1 cellular context compared by ENCODE assay signal in the genomic region with DNA sequence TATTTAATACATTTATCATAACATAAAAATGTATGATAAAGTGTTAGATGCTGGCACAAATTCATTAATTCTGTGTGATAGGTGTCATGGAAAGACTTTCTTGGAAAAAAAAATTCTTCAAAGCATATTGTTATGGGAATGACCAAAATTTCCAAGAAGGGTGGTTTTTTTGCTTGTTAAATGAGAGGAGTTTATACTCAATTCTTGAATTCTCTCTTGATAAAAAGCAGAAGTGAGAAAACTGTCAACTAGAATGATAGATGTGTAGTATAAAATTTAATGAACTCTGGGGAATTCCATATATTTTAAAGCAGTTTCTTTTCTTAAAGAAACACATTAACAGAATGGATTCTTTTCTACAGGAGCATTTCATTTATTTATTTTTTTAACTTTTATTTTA.
TF ChIP-seq lines count a peak whose summit lies in the region.

No MANE protein-coding gene starts in this region.

TF ChIP-seq in WTC11, 78 proteins besides CTCF, POLR2A, EP300 and RAD21 (continued from another document):
- TF ChIP-seq ZNF532 (CRISPR knock-in tag; IDR thresholded peaks at IDR 0.05; ENCODE audit: borderline replicate concordance), result no peak
- no peak for TF ChIP-seq SP1 (CRISPR knock-in tag; conservative IDR thresholded peaks at IDR 0.05)
